Comparison of ENCODE assay signal across 9 cellular contexts in genomic region chr16:56609463-56609921, GRCh38. TPM values are rescaled to one million over a fixed set of nuclear protein-coding genes. Genes with fewer than 3 reads are reported as not detected.
DNase-seq lines count a peak whose midpoint lies in the region; ATAC-seq and TF ChIP-seq lines count a peak whose summit lies in the region.
"Had no signal": no experiment of that assay in that cellular context is flagged by ENCODE, and none has a peak within 500 bp of the region (broad histone marks: within the 10 kb centered on the region; RNA-seq: fewer than 3 reads in every experiment).

No MANE protein-coding gene starts in this region.

- peak; percentile 39 for ATAC-seq in GM19372 (IDR thresholded peaks at IDR 0.05; ENCODE audit: low read depth, unreplicated experiment)

- DNase-seq in C1 segment of cervical spinal cord (lab: John Stamatoyannopoulos, UW) (peak in 12 of 14 donors; percentile 18 to 62 (median 46)), SW480 (ENCODE audit: low spot score) (peak; percentile 78), adrenal gland (peak; percentile 76 to 88 (median 86)), NCI-H1436 (lab: John Stamatoyannopoulos, UW) (no peak)
- DNase-seq in stimulated activated CD4-positive, alpha-beta T cell treated with anti-CD3 and anti-CD28 coated beads, Interleukin-12 subunit alpha, Interleukin-12 subunit beta, amount 100 ng/mL, for 24 hours (ENCODE audit: low read depth in 2 of 2): peak; percentile 53 to 67

- H3K36me3 ChIP-seq in HUES48 (ENCODE audit: control insufficient read depth, insufficient read depth, low read length) (no peaks in the 10 kb centered on the region), adrenal gland (replicated peaks in 1 of 2) (no peaks in the 10 kb centered on the region), iPS-15b (ENCODE audit: control insufficient read depth, insufficient read depth, low read length) (no peaks in the 10 kb centered on the region)

- H3K27ac ChIP-seq in HUES48 (ENCODE audit: low read depth, low read length): no peak overlapping the region
- peak overlapping the region; percentile 90 to 100 (median 98) for H3K27ac ChIP-seq in adrenal gland

- H3K27me3 ChIP-seq in HUES48 (ENCODE audit: control insufficient read depth, insufficient read depth, low read length) (peaks cover 92% of the 10 kb centered on the region), adrenal gland (no peaks in the 10 kb centered on the region), iPS-15b (ENCODE audit: control insufficient read depth, insufficient read depth, low read length) (peaks cover 88% of the 10 kb centered on the region)

- H3K4me3 ChIP-seq in HUES48 (ENCODE audit: low read depth, low read length): peak overlapping the region; percentile 65; the same call in 1 of the 2 replicates
- H3K4me3 ChIP-seq in adrenal gland: peak overlapping the region in 3 of 4 donors; percentile 36 to 62 (median 47)
- H3K4me3 ChIP-seq in iPS-15b (ENCODE audit: low read depth, low read length): peak overlapping the region; percentile 71

- no peak overlapping the region for H3K9ac ChIP-seq in HUES48 (ENCODE audit: low read depth, low read length)
- no peak overlapping the region for H3K9ac ChIP-seq in iPS-15b (ENCODE audit: low read depth, low read length)

- H3K4me1 ChIP-seq in HUES48 (ENCODE audit: control insufficient read depth, insufficient read depth, low read length) (peaks cover 32% of the 10 kb centered on the region), adrenal gland (replicated peaks in 1 of 2) (peaks cover 49 to 55% of the 10 kb centered on the region in 2 donors), iPS-15b (ENCODE audit: control insufficient read depth, insufficient read depth, low read length) (peaks cover 9% of the 10 kb centered on the region)

- H3K9me3 ChIP-seq in HUES48 (ENCODE audit: control insufficient read depth, insufficient read depth, low read length): no peaks in the 10 kb centered on the region
- H3K9me3 ChIP-seq in adrenal gland (replicated peaks in 1 of 3): no peaks in the 10 kb centered on the region
- H3K9me3 ChIP-seq in iPS-15b (ENCODE audit: control insufficient read depth, insufficient read depth, low read length): no peaks in the 10 kb centered on the region

- TF ChIP-seq POLR2A in adrenal gland (IDR thresholded peaks at IDR 0.05): peak; percentile 4 to 73

- intact Hi-C loops in adrenal gland (cut with DNase I): loop anchor here in 1 of 2 donors (10.0 kb wide), 1 partner anchor 95 kb away; no protein-coding TSS in a partner anchor

- TF ChIP-seq CTCF in adrenal gland (IDR thresholded peaks at IDR 0.05): peak in 1 of 6 experiments; percentile 2

- WGBS in adrenal gland, 4 donors: 0 to 2% (median 0%) methylated on average over 6 of the region's 6 CpGs

RNA-seq across cellular contexts. Expression of gene MT2A, which starts 1.1 kb away (rescaled TPM):
- total RNA-seq in adrenal gland: 1,000 to 10,000 TPM in 3 of 8 donors, 100 to 1,000 TPM in 4, 10 to 100 TPM in 1; 43.8 to 6,828 (median 533) TPM
- 1,000 to 10,000 TPM in 1 of 3 donors, 100 to 1,000 TPM in 2; 442 to 2,904 (median 888) TPM for polyA plus RNA-seq in adrenal gland

RNA-seq across cellular contexts. Expression of gene MT1E, which starts 16.1 kb away (rescaled TPM):
- total RNA-seq in adrenal gland: 1,000 to 10,000 TPM in 1 of 8 donors, 100 to 1,000 TPM in 7; 126 to 1,395 (median 358) TPM
- polyA plus RNA-seq in adrenal gland: 1,000 to 10,000 TPM in 1 of 3 donors, 100 to 1,000 TPM in 2; 452 to 1,382 (median 541) TPM

RNA-seq across cellular contexts. Expression of gene MT3, which starts 20.2 kb away (rescaled TPM):
- 100 to 1,000 TPM in 1 of 8 donors, 10 to 100 TPM in 6, 1 to 10 TPM in 1; 5.5 to 138 (median 33.6) TPM for total RNA-seq in adrenal gland
- 100 to 1,000 TPM in 2 of 3 donors, 10 to 100 TPM in 1; 54.2 to 354 (median 169) TPM for polyA plus RNA-seq in adrenal gland

RNA-seq across cellular contexts. Expression of gene MT1M, which starts 23.0 kb away (rescaled TPM):
- 10 to 100 TPM in 4 of 8 donors, 1 to 10 TPM in 4; 5.1 to 14.4 (median 10.6) TPM for total RNA-seq in adrenal gland
- polyA plus RNA-seq in adrenal gland: 10 to 100 TPM in 1 of 3 donors, 1 to 10 TPM in 2; 6.0 to 50.3 (median 8.0) TPM
- total RNA-seq: T-helper 1 cell treated with Interleukin-12 subunit alpha and Interleukin-12 subunit beta and Interleukin-4 antibody, amounts not matched to agents 30 ng/mL and 1 ng/mL, for 36 hours had no signal

RNA-seq across cellular contexts. Expression of gene MT1A, which starts 29.0 kb away (rescaled TPM):
- total RNA-seq in adrenal gland: 10 to 100 TPM in 4 of 8 donors, 1 to 10 TPM in 3, not detected in 1; 6.9 to 85.1 (median 12.4) TPM
- polyA plus RNA-seq in adrenal gland: 100 to 1,000 TPM in 2 of 3 donors, 10 to 100 TPM in 1; 16.5 to 273 (median 100) TPM
- total RNA-seq: T-helper 1 cell treated with Interleukin-12 subunit alpha and Interleukin-12 subunit beta and Interleukin-4 antibody, amounts not matched to agents 30 ng/mL and 1 ng/mL, for 36 hours had no signal
